In genomic region chr12:124294686-124295315, GRCh38 we compare ENCODE assay signal across 11 cellular contexts. TPM values are rescaled to one million over a fixed set of nuclear protein-coding genes. Genes with fewer than 3 reads are reported as not detected.
A peak's percentile ranks its signal among the peaks of the same experiment; 100 is the strongest.
DNase-seq lines count a peak whose midpoint lies in the region; ATAC-seq, FAIRE-seq and TF ChIP-seq lines count a peak whose summit lies in the region.
"Had no signal": no experiment of that assay in that cellular context is flagged by ENCODE, and none has a peak within 500 bp of the region (broad histone marks: within the 10 kb centered on the region; RNA-seq: fewer than 3 reads in every experiment).

RFLNA (plus strand) TSS chr12:124295093; CDS start chr12:124295430, 337 bp downstream.

- no peak within 1 kb of the TSS for H3K27ac Mint-ChIP-seq in nephron progenitor cell
- H3K27ac Mint-ChIP-seq in CD8-positive, alpha-beta T cell, result no peak within 1 kb of the TSS

- ATAC-seq in A549, result peak; percentile 32 to 52; a peak in 4 of 6 replicates
- ATAC-seq in CD8-positive, alpha-beta T cell, result no peak
- ATAC-seq in HG03280 (IDR thresholded peaks at IDR 0.05; ENCODE audit: unreplicated experiment), result no peak

- H3K9me3 ChIP-seq in A549 (no peaks in the 10 kb centered on the region), adrenal gland (replicated peaks in 1 of 3) (no peaks in the 10 kb centered on the region)
- H3K9me3 ChIP-seq in CD8-positive, alpha-beta T cell (ENCODE audit: low read length), result no peaks in the 10 kb centered on the region

- H3K4me3 ChIP-seq in A549 (peak within 1 kb of the TSS; percentile 39), epithelial cell of esophagus (ENCODE audit: low read length) (peak within 1 kb of the TSS; percentile 13), adrenal gland (peak within 1 kb of the TSS in 1 of 4 donors; percentile 37)
- H3K4me3 ChIP-seq in CD8-positive, alpha-beta T cell (ENCODE audit: low read depth, low read length), result no peak within 1 kb of the TSS

- H3K36me3 Mint-ChIP-seq in nephron progenitor cell (ENCODE audit: low read depth), result no peaks in the 10 kb centered on the region
- no peaks in the 10 kb centered on the region for H3K36me3 Mint-ChIP-seq in CD8-positive, alpha-beta T cell

- TF ChIP-seq POLR2A in A549 (IDR thresholded peaks at IDR 0.05; ENCODE audit: low read length) (no peak), adrenal gland (IDR thresholded peaks at IDR 0.05) (no peak)

- no peak for TF ChIP-seq EP300 in A549 (IDR thresholded peaks at IDR 0.05)

- TF ChIP-seq CTCF in A549 (IDR thresholded peaks at IDR 0.05) (no peak), epithelial cell of esophagus (IDR thresholded peaks at IDR 0.05; ENCODE audit: insufficient read depth, low read depth, low read length, missing control alignments) (no peak), nephron progenitor cell (IDR thresholded peaks at IDR 0.05) (no peak), adrenal gland (IDR thresholded peaks at IDR 0.05) (no peak)
- no peak for TF ChIP-seq CTCF in CD8-positive, alpha-beta T cell (IDR thresholded peaks at IDR 0.05)

- 30% methylated on average over 20 of the region's 63 CpGs for WGBS in A549 (ENCODE audit: missing lambda C conversion rate)
- WGBS in adrenal gland, 4 donors, result 3 to 18% (median 10%) methylated on average over 5 to 62 of the region's 63 CpGs

- H3K36me3 ChIP-seq in CD8-positive, alpha-beta T cell (ENCODE audit: insufficient read depth, low read length), result no peaks in the 10 kb centered on the region
- no peaks in the 10 kb centered on the region for H3K36me3 ChIP-seq in adrenal gland (replicated peaks in 1 of 2)

- CTCF ChIA-PET in A549 (lab: Yijun Ruan, JAX), result interaction anchor here (0.7 to 1.2 kb wide), 2 partner anchors 16 to 262 kb away, joined by 3 read pairs; no protein-coding TSS in a partner anchor
- CTCF ChIA-PET in CD8-positive, alpha-beta T cell (lab: Charles Lee), result no interaction called here

- H3K27me3 Mint-ChIP-seq in nephron progenitor cell (ENCODE audit: low read depth, poor library complexity), result peaks cover 64% of the 10 kb centered on the region
- peaks cover 33% of the 10 kb centered on the region for H3K27me3 Mint-ChIP-seq in CD8-positive, alpha-beta T cell (ENCODE audit: low read depth)

- H3K4me2 ChIP-seq in A549, result peak within 1 kb of the TSS; percentile 80

- POLR2A ChIA-PET in A549 (lab: Yijun Ruan, JAX), result no interaction called here
- POLR2A ChIA-PET in CD8-positive, alpha-beta T cell (lab: Charles Lee), result no interaction called here

- FAIRE-seq in A549 (lab: Jason Lieb, UNC), result no peak

- DNase-seq in A549 (ENCODE audit: low read depth in 1 of 2, low spot score in 1 of 2) (no peak), LHCN-M2 (ENCODE audit: low read depth) (no peak), epithelial cell of esophagus (ENCODE audit: low read depth) (peak; percentile 20), nephron progenitor cell (peak; percentile 67), dermis blood vessel endothelial cell (no peak), adrenal gland (no peak)
- no peak for DNase-seq in CD8-positive, alpha-beta T cell
- DNase-seq: activated CD8-positive, alpha-beta memory T cell treated with anti-CD3 and anti-CD28 coated beads for 24 hours; DMS79 treated with DMSO at 0.1 percent for 48 hours; NCI-H446 had no signal

- H3K4me3 Mint-ChIP-seq in nephron progenitor cell, result peak within 1 kb of the TSS; percentile 77
- no peak within 1 kb of the TSS for H3K4me3 Mint-ChIP-seq in CD8-positive, alpha-beta T cell

- intact Hi-C loops in CD8-positive, alpha-beta T cell (cut with DNase I, micrococcal nuclease), result no loop called here
- intact Hi-C loops in adrenal gland (cut with DNase I), result no loop called here

- no peaks in the 10 kb centered on the region for H3K27me3 ChIP-seq in CD8-positive, alpha-beta T cell (ENCODE audit: insufficient read depth, low read length)
- H3K27me3 ChIP-seq in adrenal gland, result peaks cover 5% of the 10 kb centered on the region

- peaks cover 52% of the 10 kb centered on the region for H3K4me1 Mint-ChIP-seq in nephron progenitor cell
- H3K4me1 Mint-ChIP-seq in CD8-positive, alpha-beta T cell (ENCODE audit: low read depth), result peaks cover 2% of the 10 kb centered on the region

- TF ChIP-seq RAD21 in A549 (conservative IDR thresholded peaks at IDR 0.05 in 1 of 2, IDR thresholded peaks at IDR 0.05 in 1 of 2), result no peak

- peaks cover 7% of the 10 kb centered on the region; the same call in 1 of the 3 replicates for H3K4me1 ChIP-seq in A549
- H3K4me1 ChIP-seq in CD8-positive, alpha-beta T cell (ENCODE audit: insufficient read depth, low read length), result no peaks in the 10 kb centered on the region
- H3K4me1 ChIP-seq in adrenal gland (replicated peaks in 1 of 2), result peaks cover under 1 to 4% of the 10 kb centered on the region in 2 donors

- H3K27ac ChIP-seq in A549, result peak within 1 kb of the TSS in 1 of 2 experiments; percentile 73; a peak in 3 of 6 replicates
- H3K27ac ChIP-seq in CD8-positive, alpha-beta T cell (ENCODE audit: low read depth, low read length), result no peak within 1 kb of the TSS
- H3K27ac ChIP-seq in adrenal gland, result peak within 1 kb of the TSS in 1 of 5 donors; percentile 20

- no peaks in the 10 kb centered on the region for H3K9me3 Mint-ChIP-seq in nephron progenitor cell
- H3K9me3 Mint-ChIP-seq in CD8-positive, alpha-beta T cell, result no peaks in the 10 kb centered on the region

TF ChIP-seq in A549, 52 proteins besides CTCF, POLR2A, EP300 and RAD21:
- TF ChIP-seq GATA3 (IDR thresholded peaks at IDR 0.05; ENCODE audit: borderline replicate concordance) (no peak), NFE2L2 (conservative IDR thresholded peaks at IDR 0.05; ENCODE audit: low read length) (no peak), HOXA7 (CRISPR knock-in tag; IDR thresholded peaks at IDR 0.05) (no peak), KDM1A (IDR thresholded peaks at IDR 0.05; ENCODE audit: low read depth) (no peak), MYC (IDR thresholded peaks at IDR 0.05; ENCODE audit: borderline replicate concordance, low read length) (no peak), EHF (CRISPR knock-in tag; IDR thresholded peaks at IDR 0.05) (no peak)
TF ChIP-seq in A549: peak in this region for 0.

RNA-seq across cellular contexts. Expression of gene RFLNA, which starts in this region (rescaled TPM):
- polyA plus RNA-seq in A549 (2011; rRNA removed), result 0.05 TPM in 1 of 2 replicates, not detected in the other
- polyA plus RNA-seq in A549 (2012; cell fraction: cytosol; rRNA removed), result 0.07 and 0.12 TPM in 2 replicates
- polyA plus RNA-seq in A549 (2012; cell fraction: nucleus; rRNA removed), result 0.05 and 0.10 TPM in 2 replicates
- not detected in 3 replicates for polyA plus RNA-seq in A549 (2017; fragmentation: RNase III; extraction: RNeasy Plus Mini Kit Qiagen cat#74134 plus additional on column Dnase treatment)
- not detected in 2 replicates for polyA minus RNA-seq in A549 (2011; rRNA and poly(A)+ RNA removed)
- total RNA-seq in LHCN-M2 (2014; rRNA removed), result 35.4 and 43.6 TPM in 2 replicates
- polyA plus RNA-seq in LHCN-M2 (2012), result 45.7 TPM
- total RNA-seq in dermis blood vessel endothelial cell, result under 0.01 and 0.19 TPM in 2 replicates
- not detected for total RNA-seq in CD8-positive, alpha-beta T cell
- total RNA-seq in adrenal gland, result 1 to 10 TPM in 5 of 8 donors, under 1 TPM in 2, not detected in 1; 0.88 to 3.9 (median 1.6) TPM
- 1 to 10 TPM in 2 of 3 donors, under 1 TPM in 1; 0.38 to 1.9 (median 1.1) TPM for polyA plus RNA-seq in adrenal gland

Comparison
In these comparisons a context has a peak if more than half of its experiments do, and no peak if none do; other contexts are left out.
1. Peak in ATAC-seq, H3K4me3 ChIP-seq and H3K4me2 ChIP-seq in A549; RNA of the gene not detected or under 1 TPM.
2. DNase-seq: peak in epithelial cell of esophagus (single experiment) and nephron progenitor cell (single experiment); none in A549 (0 of 2), LHCN-M2 (single experiment), dermis blood vessel endothelial cell (single experiment), CD8-positive, alpha-beta T cell (0 of 7) and adrenal gland (0 of 7).